Comparison of ENCODE assay signal across 1 cellular context in the genomic region with DNA sequence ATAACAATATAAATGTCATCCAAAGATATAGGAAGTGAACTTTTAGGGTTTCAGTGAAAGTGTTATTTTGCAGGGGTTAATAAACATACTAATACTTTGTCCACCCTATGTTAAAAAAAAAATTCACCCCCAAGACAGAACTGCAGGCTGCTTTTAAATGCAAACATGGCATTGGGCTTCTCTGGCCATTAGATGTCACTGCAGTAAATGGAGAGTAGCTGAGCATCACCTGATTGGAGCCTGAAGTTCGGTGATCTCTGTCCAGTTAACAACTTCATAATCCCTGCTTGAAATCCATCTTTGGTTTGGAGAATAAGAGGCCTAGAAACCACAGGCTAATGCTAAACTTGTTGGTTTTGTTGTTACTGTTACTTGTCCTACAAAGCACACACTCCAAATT.
TF ChIP-seq lines count a peak whose summit lies in the region.

No MANE protein-coding gene starts in this region.

TF ChIP-seq in IMR-90, 13 proteins besides CTCF, POLR2A, EP300 and RAD21:
- TF ChIP-seq SMC3 (IDR thresholded peaks at IDR 0.05; ENCODE audit: low read depth, low read length), result no peak
- TF ChIP-seq MXI1 (IDR thresholded peaks at IDR 0.05; ENCODE audit: borderline replicate concordance, low read depth, low read length), result no peak
- TF ChIP-seq, protein P1, sequence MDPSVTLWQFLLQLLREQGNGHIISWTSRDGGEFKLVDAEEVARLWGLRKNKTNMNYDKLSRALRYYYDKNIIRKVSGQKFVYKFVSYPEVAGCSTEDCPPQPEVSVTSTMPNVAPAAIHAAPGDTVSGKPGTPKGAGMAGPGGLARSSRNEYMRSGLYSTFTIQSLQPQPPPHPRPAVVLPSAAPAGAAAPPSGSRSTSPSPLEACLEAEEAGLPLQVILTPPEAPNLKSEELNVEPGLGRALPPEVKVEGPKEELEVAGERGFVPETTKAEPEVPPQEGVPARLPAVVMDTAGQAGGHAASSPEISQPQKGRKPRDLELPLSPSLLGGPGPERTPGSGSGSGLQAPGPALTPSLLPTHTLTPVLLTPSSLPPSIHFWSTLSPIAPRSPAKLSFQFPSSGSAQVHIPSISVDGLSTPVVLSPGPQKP (IDR thresholded peaks at IDR 0.05; ENCODE audit: borderline replicate concordance, low read depth, low read length), result no peak
- no peak for TF ChIP-seq MAFK (IDR thresholded peaks at IDR 0.05; ENCODE audit: low read depth, low read length)
- no peak for TF ChIP-seq NFE2L2 (IDR thresholded peaks at IDR 0.05; ENCODE audit: low read depth, low read length)
- TF ChIP-seq CHD1 (IDR thresholded peaks at IDR 0.05; ENCODE audit: low read depth, low read length), result no peak
- no peak for TF ChIP-seq CEBPB (IDR thresholded peaks at IDR 0.05; ENCODE audit: low read depth, low read length)
- no peak for TF ChIP-seq FOS (IDR thresholded peaks at IDR 0.05; ENCODE audit: low read depth, low read length)
- TF ChIP-seq, protein P2, sequence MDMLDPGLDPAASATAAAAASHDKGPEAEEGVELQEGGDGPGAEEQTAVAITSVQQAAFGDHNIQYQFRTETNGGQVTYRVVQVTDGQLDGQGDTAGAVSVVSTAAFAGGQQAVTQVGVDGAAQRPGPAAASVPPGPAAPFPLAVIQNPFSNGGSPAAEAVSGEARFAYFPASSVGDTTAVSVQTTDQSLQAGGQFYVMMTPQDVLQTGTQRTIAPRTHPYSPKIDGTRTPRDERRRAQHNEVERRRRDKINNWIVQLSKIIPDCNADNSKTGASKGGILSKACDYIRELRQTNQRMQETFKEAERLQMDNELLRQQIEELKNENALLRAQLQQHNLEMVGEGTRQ (IDR thresholded peaks at IDR 0.05; ENCODE audit: low read depth, low read length), result no peak
- TF ChIP-seq MAZ (IDR thresholded peaks at IDR 0.05; ENCODE audit: borderline replicate concordance, low read depth, low read length), result no peak
- no peak for TF ChIP-seq BHLHE40 (IDR thresholded peaks at IDR 0.05; ENCODE audit: low read depth, low read length)
- no peak for TF ChIP-seq RCOR1 (IDR thresholded peaks at IDR 0.05; ENCODE audit: insufficient replicate concordance, low read length)
- TF ChIP-seq RFX5 (IDR thresholded peaks at IDR 0.05; ENCODE audit: low read depth, low read length), result no peak
